ENCODE assay signal across 11 cellular contexts in the genomic region with DNA sequence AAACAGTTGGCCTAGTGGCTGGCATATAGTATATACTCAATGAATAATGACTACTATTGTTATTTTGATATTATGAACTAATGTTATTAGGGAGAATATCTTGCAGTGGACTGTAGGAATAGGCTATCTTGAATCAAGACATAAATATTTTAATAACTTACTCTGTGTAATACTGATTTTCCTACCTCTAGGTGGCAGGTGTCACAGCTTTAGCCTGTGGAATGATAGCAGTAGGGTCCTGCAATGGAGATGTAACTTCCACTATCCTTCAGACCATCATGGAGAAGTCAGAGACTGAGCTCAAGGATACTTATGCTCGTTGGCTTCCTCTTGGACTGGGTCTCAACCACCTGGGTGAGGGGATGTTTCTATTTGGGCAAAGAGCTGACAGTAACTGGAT. TPM values are rescaled to one million over a fixed set of nuclear protein-coding genes. Genes with fewer than 3 reads are reported as not detected.
DNase-seq lines count a peak whose midpoint lies in the region; ATAC-seq and TF ChIP-seq lines count a peak whose summit lies in the region.
"Had no signal": no experiment of that assay in that cellular context is flagged by ENCODE, and none has a peak within 500 bp of the region (broad histone marks: within the 10 kb centered on the region; RNA-seq: fewer than 3 reads in every experiment).

No MANE protein-coding gene starts in this region.

- no TSS peak for BruUV-seq in PC-9 (replicated peaks; lab: Mats Ljungman, UMichigan)

- H3K36me3 ChIP-seq in PC-9 (ENCODE audit: low read depth) = peaks cover 73% of the 10 kb centered on the region

- no peak overlapping the region for H3K27ac ChIP-seq in PC-9

- no peaks in the 10 kb centered on the region for H3K9me3 Mint-ChIP-seq in activated T-cell treated with anti-CD3 and anti-CD28 coated beads, Interleukin-2, amount 50 U/mL, for 24 hours
- H3K9me3 Mint-ChIP-seq in stimulated activated naive CD8-positive, alpha-beta T cell treated with anti-CD3 and anti-CD28 coated beads, Interleukin-15, amount 100 ng/mL, for 72 hours = no peaks in the 10 kb centered on the region
- no peaks in the 10 kb centered on the region for H3K9me3 Mint-ChIP-seq in activated CD4-positive, alpha-beta memory T cell treated with anti-CD3 and anti-CD28 coated beads for 36 hours

- H3K27me3 ChIP-seq in PC-9 (ENCODE audit: insufficient read depth, low read depth) = no peaks in the 10 kb centered on the region

- no peak overlapping the region for H2AFZ ChIP-seq in PC-9

- peaks cover 43% of the 10 kb centered on the region for H3K79me2 ChIP-seq in PC-9 (ENCODE audit: low read depth)

- no peak overlapping the region for H3K4me3 Mint-ChIP-seq in activated T-cell treated with anti-CD3 and anti-CD28 coated beads, Interleukin-2, amount 50 U/mL, for 24 hours
- no peak overlapping the region for H3K4me3 Mint-ChIP-seq in stimulated activated naive CD8-positive, alpha-beta T cell treated with anti-CD3 and anti-CD28 coated beads, Interleukin-15, amount 100 ng/mL, for 72 hours
- H3K4me3 Mint-ChIP-seq in activated CD4-positive, alpha-beta memory T cell treated with anti-CD3 and anti-CD28 coated beads for 36 hours = no peak overlapping the region

- H4K20me1 ChIP-seq in PC-9 (ENCODE audit: insufficient read depth) = peaks cover 60% of the 10 kb centered on the region

- peaks cover 10% of the 10 kb centered on the region for H3K4me1 ChIP-seq in PC-9 (replicated peaks; ENCODE audit: insufficient read depth)

- peak overlapping the region; percentile 45 for H3K27ac Mint-ChIP-seq in activated T-cell treated with anti-CD3 and anti-CD28 coated beads, Interleukin-2, amount 50 U/mL, for 24 hours
- no peak overlapping the region for H3K27ac Mint-ChIP-seq in stimulated activated naive CD8-positive, alpha-beta T cell treated with anti-CD3 and anti-CD28 coated beads, Interleukin-15, amount 100 ng/mL, for 72 hours
- H3K27ac Mint-ChIP-seq in activated CD4-positive, alpha-beta memory T cell treated with anti-CD3 and anti-CD28 coated beads for 36 hours = no peak overlapping the region

- H3K4me1 Mint-ChIP-seq in activated T-cell treated with anti-CD3 and anti-CD28 coated beads, Interleukin-2, amount 50 U/mL, for 24 hours (ENCODE audit: low read depth) = peaks cover 30% of the 10 kb centered on the region
- peaks cover 27% of the 10 kb centered on the region for H3K4me1 Mint-ChIP-seq in stimulated activated naive CD8-positive, alpha-beta T cell treated with anti-CD3 and anti-CD28 coated beads, Interleukin-15, amount 100 ng/mL, for 72 hours
- H3K4me1 Mint-ChIP-seq in activated CD4-positive, alpha-beta memory T cell treated with anti-CD3 and anti-CD28 coated beads for 36 hours (ENCODE audit: low read depth) = peaks cover 8% of the 10 kb centered on the region

- no peaks in the 10 kb centered on the region for H3K9me3 ChIP-seq in PC-9 (ENCODE audit: insufficient read depth, low read depth)

- H3F3A ChIP-seq in PC-9 (ENCODE audit: insufficient read depth, low read depth) = peaks cover 94% of the 10 kb centered on the region

- POLR2A ChIA-PET in PC-9 (lab: Charles Lee; ENCODE audit: unreplicated experiment) = interaction anchor here (0.6 kb wide), 1 partner anchor 24 kb away, joined by 5 read pairs; no protein-coding TSS in a partner anchor
- POLR2A ChIA-PET in activated CD4-positive, alpha-beta memory T cell treated with anti-CD3 and anti-CD28 coated beads for 36 hours (lab: Charles Lee) = interaction anchor here (0.7 kb wide), 1 partner anchor 22 kb away, joined by 3 read pairs; no protein-coding TSS in a partner anchor

- H3K36me3 Mint-ChIP-seq in activated T-cell treated with anti-CD3 and anti-CD28 coated beads, Interleukin-2, amount 50 U/mL, for 24 hours (ENCODE audit: low read depth) = peaks cover 97% of the 10 kb centered on the region
- peaks cover 62% of the 10 kb centered on the region for H3K36me3 Mint-ChIP-seq in activated CD4-positive, alpha-beta memory T cell treated with anti-CD3 and anti-CD28 coated beads for 36 hours

- H3K4me3 ChIP-seq in PC-9 = no peak overlapping the region

- no peaks in the 10 kb centered on the region for H3K27me3 Mint-ChIP-seq in activated T-cell treated with anti-CD3 and anti-CD28 coated beads, Interleukin-2, amount 50 U/mL, for 24 hours
- H3K27me3 Mint-ChIP-seq in stimulated activated naive CD8-positive, alpha-beta T cell treated with anti-CD3 and anti-CD28 coated beads, Interleukin-15, amount 100 ng/mL, for 72 hours = no peaks in the 10 kb centered on the region
- no peaks in the 10 kb centered on the region for H3K27me3 Mint-ChIP-seq in activated CD4-positive, alpha-beta memory T cell treated with anti-CD3 and anti-CD28 coated beads for 36 hours

- DNase-seq in activated T-cell treated with anti-CD3 and anti-CD28 coated beads, Interleukin-2, amount 50 U/mL, for 24 hours = no peak
- DNase-seq in activated T-cell treated with anti-CD3 and anti-CD28 coated beads, Interleukin-2, amount 50 U/mL, for 48 hours = no peak
- DNase-seq in PC-9 (peak in 1 of 2 experiments; percentile 55), UCSD-AML1 (lab: John Stamatoyannopoulos, UW; ENCODE audit: unreplicated experiment) (no peak), cerebellar cortex (ENCODE audit: low spot score) (no peak)
- DNase-seq in stimulated activated naive CD8-positive, alpha-beta T cell treated with anti-CD3 and anti-CD28 coated beads, Interleukin-15, amount 100 ng/mL, for 72 hours = no peak
- no peak for DNase-seq in activated CD4-positive, alpha-beta memory T cell treated with anti-CD3 and anti-CD28 coated beads for 36 hours
- DNase-seq: NCI-H345 had no signal

- peak; percentile 33 for ATAC-seq in esophagus mucosa
- ATAC-seq in stimulated activated naive CD8-positive, alpha-beta T cell treated with anti-CD3 and anti-CD28 coated beads, Interleukin-15, amount 100 ng/mL, for 72 hours = peak; percentile 71

- TF ChIP-seq CTCF in PC-9 (conservative IDR thresholded peaks at IDR 0.05) = peak; percentile 66

- H3K4me2 ChIP-seq in PC-9 = no peak overlapping the region

- no peaks in the 10 kb centered on the region for H3K9me2 ChIP-seq in PC-9 (ENCODE audit: insufficient read depth)

- CTCF ChIA-PET in PC-9 (lab: Charles Lee) = interaction anchor here (0.6 kb wide), 1 partner anchor 59 kb away, joined by 3 read pairs; no protein-coding TSS in a partner anchor
- CTCF ChIA-PET in activated CD4-positive, alpha-beta memory T cell treated with anti-CD3 and anti-CD28 coated beads for 36 hours (lab: Charles Lee) = interaction anchor here (1.0 to 1.5 kb wide), 3 partner anchors 48 to 78 kb away, joined by 3 to 5 read pairs (median 4); partner anchors contain the start of gene EEF1AKMT4

- intact Hi-C loops in PC-9 (cut with micrococcal nuclease; ENCODE audit: unreplicated experiment) = no loop called here
- intact Hi-C loops in activated CD4-positive, alpha-beta memory T cell treated with anti-CD3 and anti-CD28 coated beads for 36 hours (cut with micrococcal nuclease) = no loop called here

RNA-seq across cellular contexts. Expression of gene PSMD2, which starts 6.5 kb away (rescaled TPM):
- total RNA-seq in PC-9 (2021) = 521 and 788 TPM in 2 replicates
- 126 TPM for total RNA-seq in esophagus mucosa
- total RNA-seq in activated CD4-positive, alpha-beta memory T cell treated with anti-CD3 and anti-CD28 coated beads for 36 hours = 100 to 1,000 TPM; 246 to 257 TPM

RNA-seq across cellular contexts. Expression of gene EIF4G1, which starts 8.8 kb away (rescaled TPM):
- total RNA-seq in PC-9 (2021) (657 and 721 TPM in 2 replicates), esophagus mucosa (339 TPM)
- 100 to 1,000 TPM; 410 to 432 TPM for total RNA-seq in activated CD4-positive, alpha-beta memory T cell treated with anti-CD3 and anti-CD28 coated beads for 36 hours

RNA-seq across cellular contexts. Expression of gene ECE2, which starts 29.8 kb away (rescaled TPM):
- total RNA-seq in PC-9 (2021) = not detected in 2 replicates
- not detected for total RNA-seq in esophagus mucosa
- total RNA-seq in activated CD4-positive, alpha-beta memory T cell treated with anti-CD3 and anti-CD28 coated beads for 36 hours = not detected
- total RNA-seq: fibroblast of lung, subcutaneous adipose tissue had no signal

RNA-seq across cellular contexts. Expression of gene FAM131A, which starts 31.8 kb away (rescaled TPM):
- total RNA-seq in PC-9 (2021) (25.5 and 28.2 TPM in 2 replicates), esophagus mucosa (7.3 TPM)
- 1 to 10 TPM; 7.0 to 8.9 TPM for total RNA-seq in activated CD4-positive, alpha-beta memory T cell treated with anti-CD3 and anti-CD28 coated beads for 36 hours

RNA-seq across cellular contexts. Expression of gene CAMK2N2, which starts 44.2 kb away (rescaled TPM):
- total RNA-seq in PC-9 (2021) = 2.2 and 2.6 TPM in 2 replicates
- total RNA-seq in esophagus mucosa = 0.24 TPM
- under 1 TPM; 0.21 to 0.51 TPM for total RNA-seq in activated CD4-positive, alpha-beta memory T cell treated with anti-CD3 and anti-CD28 coated beads for 36 hours
- total RNA-seq: subcutaneous adipose tissue had no signal
